ENCODE assay signal across 9 cellular contexts in the genomic region with DNA sequence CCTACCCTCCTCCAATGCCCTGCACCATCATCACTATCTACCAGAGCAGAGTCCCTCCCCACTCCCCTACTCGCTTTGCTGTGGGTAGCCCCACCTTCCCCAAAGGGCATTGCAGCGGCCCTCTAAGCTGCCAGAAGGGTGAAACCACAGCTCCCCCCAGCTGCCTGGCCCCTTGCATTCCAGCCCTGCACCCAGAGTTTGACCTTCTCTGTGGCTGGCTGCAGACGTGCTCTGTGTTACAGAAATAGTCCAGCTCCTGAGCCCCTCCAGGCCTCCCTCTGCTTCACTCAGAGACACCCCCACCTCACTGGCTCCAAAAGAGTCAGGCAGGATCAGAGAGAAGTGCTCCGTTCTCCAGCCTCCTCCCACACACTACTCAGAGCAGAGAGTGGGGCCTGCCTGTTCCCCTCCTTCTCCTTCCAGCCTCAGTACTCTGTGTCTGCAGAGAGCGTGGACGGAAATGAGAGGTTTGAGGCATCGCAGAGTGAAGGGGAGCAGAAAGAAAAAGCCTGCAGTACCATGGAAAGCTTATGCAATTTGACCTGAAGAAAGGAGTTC.
DNase-seq lines count a peak whose midpoint lies in the region; ATAC-seq and TF ChIP-seq lines count a peak whose summit lies in the region.
"Had no signal": no experiment of that assay in that cellular context is flagged by ENCODE, and none has a peak within 500 bp of the region (broad histone marks: within the 10 kb centered on the region; RNA-seq: fewer than 3 reads in every experiment).

No MANE protein-coding gene starts in this region.

- no peak overlapping the region for H2AFZ ChIP-seq in PC-3 (ENCODE audit: low read length)

- ATAC-seq in PC-3: no peak
- ATAC-seq in HG03039 (IDR thresholded peaks at IDR 0.05; ENCODE audit: unreplicated experiment): no peak
- no peak for ATAC-seq in HG03025 (IDR thresholded peaks at IDR 0.05; ENCODE audit: low FRiP score, unreplicated experiment)

- H3K9me2 ChIP-seq in PC-3 (replicated peaks; ENCODE audit: low read length): no peaks in the 10 kb centered on the region

- peaks cover 64% of the 10 kb centered on the region for H3K79me2 ChIP-seq in PC-3 (ENCODE audit: low read length)

- TF ChIP-seq POLR2A in ovary (IDR thresholded peaks at IDR 0.05): no peak

- H3K4me3 ChIP-seq in PC-3 (ENCODE audit: low read length) (no peak overlapping the region), fibroblast of the aortic adventitia (ENCODE audit: low read depth, low read length) (no peak overlapping the region), ovary (no peak overlapping the region)

- TF ChIP-seq CTCF in PC-3 (conservative IDR thresholded peaks at IDR 0.05; ENCODE audit: low read depth, low read length) (no peak), fibroblast of the aortic adventitia (IDR thresholded peaks at IDR 0.05; ENCODE audit: insufficient read depth, low read length) (no peak), ovary (IDR thresholded peaks at IDR 0.05) (no peak)

- no peaks in the 10 kb centered on the region for H3F3A ChIP-seq in PC-3 (ENCODE audit: low read length, unreplicated experiment)

- POLR2A ChIA-PET in PC-3 (lab: Charles Lee; ENCODE audit: unreplicated experiment): interaction anchor here (0.6 kb wide), 1 partner anchor 111 kb away, joined by 4 read pairs; no protein-coding TSS in a partner anchor

- TF ChIP-seq EP300 in ovary (IDR thresholded peaks at IDR 0.05): no peak

- H3K36me3 ChIP-seq in PC-3 (ENCODE audit: low read depth, low read length) (peaks cover 2% of the 10 kb centered on the region; the same call in 1 of the 2 replicates), ovary (no peaks in the 10 kb centered on the region)

- H3K4me1 ChIP-seq in PC-3 (ENCODE audit: insufficient read depth, low read length) (peaks cover 35% of the 10 kb centered on the region), ovary (ENCODE audit: insufficient read depth) (peaks cover 22% of the 10 kb centered on the region)

- H4K20me1 ChIP-seq in PC-3 (ENCODE audit: low read length): no peaks in the 10 kb centered on the region

- CTCF ChIA-PET in PC-3 (lab: Charles Lee): no interaction called here

- H3K27ac ChIP-seq in PC-3 (ENCODE audit: low read length) (no peak overlapping the region), ovary (peak overlapping the region in 1 of 2 donors; percentile 58)

- H3K9me3 ChIP-seq in PC-3 (ENCODE audit: low read length) (no peaks in the 10 kb centered on the region), ovary (no peaks in the 10 kb centered on the region)

- no peak overlapping the region for H3K9ac ChIP-seq in PC-3 (ENCODE audit: low read length)

- H3K27me3 ChIP-seq in PC-3 (ENCODE audit: low read length) (no peaks in the 10 kb centered on the region), ovary (no peaks in the 10 kb centered on the region)

- no peak overlapping the region for H3K4me2 ChIP-seq in PC-3 (ENCODE audit: low read length)

- 8 to 13% (median 12%) methylated on average over 7 of the region's 7 CpGs for WGBS in ovary, 3 donors

- BruUV-seq in PC-3 (replicated peaks; lab: Mats Ljungman, UMichigan): no TSS peak

- intact Hi-C loops in PC-3 (cut with micrococcal nuclease): no loop called here
- intact Hi-C loops in ovary (cut with DNase I): no loop called here

- DNase-seq in CD1c-positive myeloid dendritic cell (ENCODE audit: extremely low spot score) (peak; percentile 40), PC-3 (peak; percentile 29), fibroblast of the aortic adventitia (ENCODE audit: low read depth) (peak; percentile 77), ovary (peak; percentile 42 to 79 (median 71)), RKO (ENCODE audit: low spot score) (no peak), NCI-H2029 (lab: John Stamatoyannopoulos, UW) (no peak)
- DNase-seq: activated CD4-positive, CD25-positive, alpha-beta regulatory T cell had no signal

Comparison
In these comparisons a context has a peak if more than half of its experiments do, and no peak if none do; other contexts are left out.
1. DNase-seq: peak in CD1c-positive myeloid dendritic cell (single experiment), PC-3 (single experiment), fibroblast of the aortic adventitia (single experiment) and ovary (5 of 5); none in RKO (single experiment) and NCI-H2029 (single experiment).